In the genomic region with DNA sequence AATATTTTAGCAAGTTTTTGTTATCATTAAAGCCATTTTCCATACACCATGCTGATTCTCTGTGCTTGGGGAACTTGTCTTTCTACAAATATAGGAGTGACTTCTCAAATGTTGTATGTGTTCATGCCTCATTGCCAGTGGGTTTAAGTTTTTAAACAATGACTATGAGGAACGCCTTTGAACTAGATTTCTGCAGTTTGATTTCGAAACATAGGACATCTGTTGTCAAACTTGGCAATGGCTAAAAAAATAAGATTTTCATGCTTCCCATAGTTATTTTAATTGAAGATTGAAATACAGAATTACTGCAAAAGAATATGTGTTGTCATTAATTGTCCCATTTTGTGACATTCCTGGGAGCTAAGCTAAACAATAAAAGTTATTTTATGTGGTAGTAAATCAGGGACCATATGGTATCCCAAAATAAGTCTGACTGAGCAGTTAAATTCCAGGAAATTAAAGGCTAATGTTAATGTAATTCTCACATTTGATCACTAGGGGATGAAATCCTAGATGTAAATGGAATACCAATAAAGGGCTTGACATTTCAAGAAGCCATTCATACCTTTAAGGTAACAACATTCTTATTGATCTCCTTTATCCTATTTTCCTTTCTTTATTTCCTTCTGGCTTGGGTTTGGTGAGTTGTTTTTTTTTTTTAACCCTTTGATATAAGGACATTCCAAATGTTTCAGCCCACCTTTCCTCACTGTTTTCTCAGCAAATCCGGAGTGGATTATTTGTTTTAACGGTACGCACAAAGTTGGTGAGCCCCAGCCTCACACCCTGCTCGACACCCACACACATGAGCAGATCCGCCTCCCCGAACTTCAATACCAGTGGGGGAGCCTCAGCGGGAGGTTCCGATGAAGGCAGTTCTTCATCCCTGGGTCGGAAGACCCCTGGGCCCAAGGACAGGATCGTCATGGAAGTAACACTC, we compare ENCODE assay signal across 12 cellular contexts.
DNase-seq lines count a peak whose midpoint lies in the region; ATAC-seq, FAIRE-seq and TF ChIP-seq lines count a peak whose summit lies in the region.
"Had no signal": no experiment of that assay in that cellular context is flagged by ENCODE, and none has a peak within 500 bp of the region (broad histone marks: within the 10 kb centered on the region; RNA-seq: fewer than 3 reads in every experiment).

No MANE protein-coding gene starts in this region.

- BruUV-seq in PC-9 (replicated peaks; lab: Mats Ljungman, UMichigan), result no TSS peak

- no peaks in the 10 kb centered on the region for H4K20me1 ChIP-seq in PC-9 (ENCODE audit: insufficient read depth)

- no peaks in the 10 kb centered on the region for H3F3A ChIP-seq in PC-9 (ENCODE audit: insufficient read depth, low read depth)

- POLR2A ChIA-PET in A549 (lab: Yijun Ruan, JAX) (no interaction called here), PC-9 (lab: Charles Lee; ENCODE audit: unreplicated experiment) (no interaction called here)

- TF ChIP-seq POLR2A in A549 (IDR thresholded peaks at IDR 0.05; ENCODE audit: low read length), result no peak
- TF ChIP-seq POLR2A in gastroesophageal sphincter (IDR thresholded peaks at IDR 0.05), result no peak

- intact Hi-C loops in PC-9 (cut with micrococcal nuclease; ENCODE audit: unreplicated experiment), result no loop called here
- intact Hi-C loops in dorsolateral prefrontal cortex (cut with DNase I), result no loop called here

- no peaks in the 10 kb centered on the region for H3K9me2 ChIP-seq in PC-9 (ENCODE audit: insufficient read depth)

- H3K4me1 ChIP-seq in A549, result peaks cover 38% of the 10 kb centered on the region
- H3K4me1 ChIP-seq in PC-9 (replicated peaks; ENCODE audit: insufficient read depth), result no peaks in the 10 kb centered on the region
- H3K4me1 ChIP-seq in gastroesophageal sphincter, result no peaks in the 10 kb centered on the region

- H2AFZ ChIP-seq in PC-9, result no peak overlapping the region

- no peak overlapping the region for H3K4me2 ChIP-seq in A549
- H3K4me2 ChIP-seq in PC-9, result no peak overlapping the region

- H3K4me3 ChIP-seq in A549 (no peak overlapping the region), PC-9 (no peak overlapping the region), fibroblast of the aortic adventitia (ENCODE audit: low read depth, low read length) (no peak overlapping the region), dorsolateral prefrontal cortex (no peak overlapping the region), gastroesophageal sphincter (no peak overlapping the region)
- H3K4me3 ChIP-seq: skin epidermis had no signal

- TF ChIP-seq CTCF in A549 (IDR thresholded peaks at IDR 0.05), result no peak
- peak; percentile 71 for TF ChIP-seq CTCF in PC-9 (conservative IDR thresholded peaks at IDR 0.05)
- peak; percentile 32 for TF ChIP-seq CTCF in fibroblast of the aortic adventitia (IDR thresholded peaks at IDR 0.05; ENCODE audit: insufficient read depth, low read length)
- TF ChIP-seq CTCF in dorsolateral prefrontal cortex (IDR thresholded peaks at IDR 0.05 in 54 of 56, conservative IDR thresholded peaks at IDR 0.05 in 2 of 56; ENCODE audit: low read depth in 1 of 56, partially characterized antibody in 56 of 56), result peak in 23 of 56 donors; percentile 10 to 50 (median 24)
- TF ChIP-seq CTCF in gastroesophageal sphincter (IDR thresholded peaks at IDR 0.05), result peak in 1 of 4 experiments; percentile 14

- H3K27ac ChIP-seq in A549 (peak overlapping the region; percentile 40 to 71; a peak in 3 of 6 replicates), PC-9 (no peak overlapping the region), dorsolateral prefrontal cortex (peak overlapping the region in 1 of 59 donors; percentile 37), gastroesophageal sphincter (no peak overlapping the region)
- H3K27ac ChIP-seq: skin epidermis had no signal

- H3K36me3 ChIP-seq in PC-9 (ENCODE audit: low read depth) (no peaks in the 10 kb centered on the region), gastroesophageal sphincter (peaks cover 0 to 22% of the 10 kb centered on the region in 2 donors)

- no peak for TF ChIP-seq EP300 in A549 (IDR thresholded peaks at IDR 0.05)
- no peak for TF ChIP-seq EP300 in gastroesophageal sphincter (IDR thresholded peaks at IDR 0.05)

- FAIRE-seq in A549 (lab: Jason Lieb, UNC) (peak; percentile 72), G401.6 (lab: Jason Lieb, UNC) (peak; percentile 88)
- FAIRE-seq: colon had no signal

- ATAC-seq in A549, result 0 out of 6 replicates have a peak, but pooled peaks of 1 of the 2 experiments have one; percentile 40
- ATAC-seq in GM21528 (IDR thresholded peaks at IDR 0.05; ENCODE audit: low FRiP score, unreplicated experiment), result no peak
- no peak for ATAC-seq in HG03039 (IDR thresholded peaks at IDR 0.05; ENCODE audit: unreplicated experiment)
- ATAC-seq in gastroesophageal sphincter, result no peak
- ATAC-seq: activated T-cell treated with anti-CD3 and anti-CD28 coated beads, Interleukin-2, amount 50 U/mL, for 4 hours had no signal

- WGBS in A549 (ENCODE audit: missing lambda C conversion rate), result 76% methylated on average over 12 of the region's 12 CpGs
- WGBS in gastroesophageal sphincter (ENCODE audit: low coverage in 1 of 2), 2 donors, result 82 to 88% methylated on average over 5 to 8 of the region's 12 CpGs

- H3K79me2 ChIP-seq in PC-9 (ENCODE audit: low read depth), result no peaks in the 10 kb centered on the region

- DNase-seq in A549 (ENCODE audit: low read depth in 1 of 2, low spot score in 1 of 2) (peak in 1 of 2 experiments; percentile 36), PC-9 (no peak), fibroblast of the aortic adventitia (ENCODE audit: low read depth) (peak; percentile 10), dorsolateral prefrontal cortex (no peak)
- DNase-seq: activated T-cell treated with anti-CD3 and anti-CD28 coated beads, Interleukin-2, amount 50 U/mL, for 4 hours; NCI-H2227 treated with DMSO at 0.1 percent for 48 hours had no signal

- H3K9me3 ChIP-seq in A549, result peaks cover 4% of the 10 kb centered on the region; the same call in 1 of the 3 replicates
- no peaks in the 10 kb centered on the region for H3K9me3 ChIP-seq in PC-9 (ENCODE audit: insufficient read depth, low read depth)
- H3K9me3 ChIP-seq in gastroesophageal sphincter, result no peaks in the 10 kb centered on the region

- CTCF ChIA-PET in A549 (lab: Yijun Ruan, JAX), result interaction anchor here (0.8 to 2.2 kb wide), 13 partner anchors 8 to 232 kb away, joined by 3 to 7 read pairs (median 3); no protein-coding TSS in a partner anchor
- CTCF ChIA-PET in PC-9 (lab: Charles Lee), result interaction anchor here (0.6 kb wide), 1 partner anchor 894 kb away, joined by 3 read pairs; no protein-coding TSS in a partner anchor

- H3K27me3 ChIP-seq in PC-9 (ENCODE audit: insufficient read depth, low read depth) (peaks cover 54% of the 10 kb centered on the region), dorsolateral prefrontal cortex (no peaks in the 10 kb centered on the region), gastroesophageal sphincter (no peaks in the 10 kb centered on the region)

- TF ChIP-seq RAD21 in A549 (conservative IDR thresholded peaks at IDR 0.05 in 1 of 2, IDR thresholded peaks at IDR 0.05 in 1 of 2), result no peak

TF ChIP-seq in A549, 52 proteins besides CTCF, POLR2A, EP300 and RAD21:
- TF ChIP-seq RFX5 (IDR thresholded peaks at IDR 0.05) (no peak), ZNF302 (CRISPR knock-in tag; IDR thresholded peaks at IDR 0.05) (no peak), ZC3H11A (IDR thresholded peaks at IDR 0.05) (no peak), HES2 (IDR thresholded peaks at IDR 0.05) (no peak), FOSB (CRISPR knock-in tag; IDR thresholded peaks at IDR 0.05) (no peak), GATA3 (IDR thresholded peaks at IDR 0.05; ENCODE audit: borderline replicate concordance) (no peak), HOXB13 (CRISPR knock-in tag; IDR thresholded peaks at IDR 0.05; ENCODE audit: low read depth) (no peak), HEYL (CRISPR knock-in tag; IDR thresholded peaks at IDR 0.05) (no peak), JUNB (IDR thresholded peaks at IDR 0.05) (no peak), RNF2 (IDR thresholded peaks at IDR 0.05; ENCODE audit: borderline replicate concordance, low read depth) (no peak), ESRRA (IDR thresholded peaks at IDR 0.05; ENCODE audit: borderline replicate concordance, low read length) (no peak)
- TF ChIP-seq, protein P1, sequence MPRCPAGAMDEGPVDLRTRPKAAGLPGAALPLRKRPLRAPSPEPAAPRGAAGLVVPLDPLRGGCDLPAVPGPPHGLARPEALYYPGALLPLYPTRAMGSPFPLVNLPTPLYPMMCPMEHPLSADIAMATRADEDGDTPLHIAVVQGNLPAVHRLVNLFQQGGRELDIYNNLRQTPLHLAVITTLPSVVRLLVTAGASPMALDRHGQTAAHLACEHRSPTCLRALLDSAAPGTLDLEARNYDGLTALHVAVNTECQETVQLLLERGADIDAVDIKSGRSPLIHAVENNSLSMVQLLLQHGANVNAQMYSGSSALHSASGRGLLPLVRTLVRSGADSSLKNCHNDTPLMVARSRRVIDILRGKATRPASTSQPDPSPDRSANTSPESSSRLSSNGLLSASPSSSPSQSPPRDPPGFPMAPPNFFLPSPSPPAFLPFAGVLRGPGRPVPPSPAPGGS (IDR thresholded peaks at IDR 0.05), result no peak
TF ChIP-seq in A549: peak in this region for 0.

Comparison
In these comparisons a context has a peak if more than half of its experiments do, and no peak if none do; other contexts are left out.
1. H3K27ac ChIP-seq: peak in A549 (2 of 2); none in PC-9 (single experiment) and gastroesophageal sphincter (0 of 4).